18 cellular contexts compared by ENCODE assay signal in the genomic region with DNA sequence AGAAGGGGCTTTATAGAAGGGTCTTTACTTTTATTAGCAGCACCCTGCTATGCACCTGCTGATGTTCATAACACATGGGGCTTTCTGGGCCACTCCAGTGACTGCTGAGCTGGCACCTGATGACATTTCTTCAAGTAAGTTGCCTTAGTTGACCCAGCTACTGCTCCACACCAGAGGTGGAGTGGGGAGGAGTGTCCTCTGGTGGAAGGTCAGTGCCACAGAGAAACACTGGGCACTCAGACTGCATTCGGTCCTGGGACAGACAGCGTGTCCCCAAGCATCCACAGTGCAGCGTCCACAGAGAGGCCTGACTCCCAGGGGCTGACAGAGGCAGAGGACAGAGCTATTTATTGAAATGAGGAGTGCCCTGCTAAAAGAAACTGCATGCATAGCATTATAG.
A peak's percentile ranks its signal among the peaks of the same experiment; 100 is the strongest.
DNase-seq lines count a peak whose midpoint lies in the region; ATAC-seq, FAIRE-seq and TF ChIP-seq lines count a peak whose summit lies in the region.
"Had no signal": no experiment of that assay in that cellular context is flagged by ENCODE, and none has a peak within 500 bp of the region (broad histone marks: within the 10 kb centered on the region; RNA-seq: fewer than 3 reads in every experiment).

No MANE protein-coding gene starts in this region.

- TF ChIP-seq POLR2A in GM12878 (IDR thresholded peaks at IDR 0.05; ENCODE audit: low read depth, low read length): no peak

- BruUV-seq in GM12878 (replicated peaks; lab: Mats Ljungman, UMichigan): no TSS peak

- H3K56ac ChIP-seq in H9 (ENCODE audit: insufficient read length, low read depth, low read length): no peak overlapping the region

- H4K91ac ChIP-seq in H9 (ENCODE audit: insufficient read length, low read depth, low read length): no peak overlapping the region
- peak overlapping the region; percentile 57 for H4K91ac ChIP-seq in neuronal stem cell (ENCODE audit: low read depth, low read length, poor library complexity)

- H4K5ac ChIP-seq in H9 (ENCODE audit: insufficient read length, low read depth, low read length): no peak overlapping the region

- H2AK5ac ChIP-seq in H9 (ENCODE audit: insufficient read length, low read length) (no peak overlapping the region), neuronal stem cell (ENCODE audit: low read depth, low read length) (peak overlapping the region; percentile 78)

- H2BK15ac ChIP-seq in H9 (ENCODE audit: low read depth, low read length) (no peak overlapping the region), neuronal stem cell (ENCODE audit: low read length) (peak overlapping the region; percentile 32)

- H4K8ac ChIP-seq in H9 (replicated peaks; ENCODE audit: insufficient read length, low read depth, low read length) (no peak overlapping the region), neuronal stem cell (ENCODE audit: low read depth, low read length) (no peak overlapping the region)

- H3K9me3 Mint-ChIP-seq in H9: no peaks in the 10 kb centered on the region
- H3K9me3 Mint-ChIP-seq in stimulated activated naive CD8-positive, alpha-beta T cell treated with anti-CD3 and anti-CD28 coated beads, Interleukin-15, amount 100 ng/mL, for 72 hours: no peaks in the 10 kb centered on the region
- H3K9me3 Mint-ChIP-seq: CD4-positive, alpha-beta T cell had no signal

- H3K9me3 ChIP-seq in left ventricle myocardium inferior (replicated peaks) (no peaks in the 10 kb centered on the region), H9 (ENCODE audit: control insufficient read depth, low read depth, low read length) (no peaks in the 10 kb centered on the region), GM12878 (replicated peaks; ENCODE audit: control insufficient read depth, insufficient read depth, low read length) (no peaks in the 10 kb centered on the region), neuronal stem cell (replicated peaks in 1 of 2; ENCODE audit: control insufficient read depth in 2 of 2, insufficient read depth in 1 of 2, low read depth in 1 of 2, low read length in 2 of 2) (no peaks in the 10 kb centered on the region), SJCRH30 (replicated peaks) (no peaks in the 10 kb centered on the region)
- H3K9me3 ChIP-seq: A549, Caco-2 had no signal

- H3K4me1 Mint-ChIP-seq in H9: peaks cover 62 to 82% of the 10 kb centered on the region in 2 experiments
- H3K4me1 Mint-ChIP-seq in stimulated activated naive CD8-positive, alpha-beta T cell treated with anti-CD3 and anti-CD28 coated beads, Interleukin-15, amount 100 ng/mL, for 72 hours: no peaks in the 10 kb centered on the region

- H2BK120ac ChIP-seq in H9 (ENCODE audit: low read depth, low read length, poor library complexity, severe bottlenecking) (no peak overlapping the region), neuronal stem cell (ENCODE audit: low read depth, low read length) (no peak overlapping the region)

- no peak overlapping the region for H3K14ac ChIP-seq in H9 (ENCODE audit: insufficient read depth, low read length)
- H3K14ac ChIP-seq in neuronal stem cell (ENCODE audit: low read length): peak overlapping the region; percentile 72

- H3K27me3 Mint-ChIP-seq in H9 (ENCODE audit: low read depth): no peaks in the 10 kb centered on the region
- no peaks in the 10 kb centered on the region for H3K27me3 Mint-ChIP-seq in stimulated activated naive CD8-positive, alpha-beta T cell treated with anti-CD3 and anti-CD28 coated beads, Interleukin-15, amount 100 ng/mL, for 72 hours

- H3K27ac ChIP-seq in left ventricle myocardium inferior (replicated peaks) (no peak overlapping the region), H9 (ENCODE audit: insufficient read length, low read depth, low read length) (no peak overlapping the region), GM12878 (ENCODE audit: control insufficient read depth, insufficient read depth) (no peak overlapping the region), neuronal stem cell (replicated peaks; ENCODE audit: low read length) (no peak overlapping the region), SJCRH30 (no peak overlapping the region)
- H3K27ac ChIP-seq: 22Rv1, A549, C4-2B, GM23248 had no signal

- H3K27me3 ChIP-seq in left ventricle myocardium inferior (ENCODE audit: low read depth) (peaks cover 4% of the 10 kb centered on the region), H9 (ENCODE audit: insufficient read depth, low read length) (no peaks in the 10 kb centered on the region), GM12878 (replicated peaks in 1 of 2; ENCODE audit: control insufficient read depth in 2 of 2, insufficient read depth in 2 of 2, low read length in 1 of 2) (no peaks in the 10 kb centered on the region), neuronal stem cell (ENCODE audit: control insufficient read depth in 3 of 3, insufficient read depth in 3 of 3, low read depth in 1 of 3, low read length in 3 of 3) (peaks cover 0 to 14% (median 0%) of the 10 kb centered on the region in 3 experiments), SJCRH30 (0 out of 2 replicates have a peak, but pooled peaks cover 8% of the 10 kb centered on the region)

- in situ Hi-C loops in GM12878 (cut with MboI): no loop called here

- H3K4me3 Mint-ChIP-seq in H9: 0 out of 5 replicates have a peak overlapping the region, but pooled peaks of 1 of the 2 experiments have one; percentile 18
- H3K4me3 Mint-ChIP-seq in stimulated activated naive CD8-positive, alpha-beta T cell treated with anti-CD3 and anti-CD28 coated beads, Interleukin-15, amount 100 ng/mL, for 72 hours: no peak overlapping the region
- H3K4me3 Mint-ChIP-seq: CD4-positive, alpha-beta T cell had no signal

- H2BK12ac ChIP-seq in H9 (ENCODE audit: insufficient read length, low read depth, low read length): no peak overlapping the region
- no peak overlapping the region for H2BK12ac ChIP-seq in neuronal stem cell (ENCODE audit: low read length)

- ATAC-seq in Right ventricle myocardium inferior (peak; percentile 44), GM12878 (peak; percentile 44)
- ATAC-seq in stimulated activated naive CD8-positive, alpha-beta T cell treated with anti-CD3 and anti-CD28 coated beads, Interleukin-15, amount 100 ng/mL, for 72 hours: no peak
- ATAC-seq: A549 had no signal

- WGBS in H9 (ENCODE audit: extremely low coverage, insufficient read length, low lambda C conversion rate): no CpG with 5 or more reads among the region's 3 CpGs
- 70% methylated on average over 3 of the region's 3 CpGs for WGBS in GM12878 (ENCODE audit: insufficient coverage, insufficient replicate concordance, low lambda C conversion rate, missing lambda C conversion rate)
- WGBS in neuronal stem cell (ENCODE audit: extremely low coverage in 2 of 2, insufficient read length in 2 of 2, insufficient replicate concordance in 1 of 2), 2 donors: no CpG with 5 or more reads among the region's 3 CpGs

- TF ChIP-seq EP300 in GM12878 (IDR thresholded peaks at IDR 0.05; ENCODE audit: borderline replicate concordance in 1 of 2, control insufficient read depth in 1 of 2, low read depth in 2 of 2, low read length in 2 of 2): no peak

- H2BK20ac ChIP-seq in H9 (ENCODE audit: low read depth, low read length, poor library complexity, severe bottlenecking): no peak overlapping the region

- H3K4ac ChIP-seq in H9 (ENCODE audit: low read depth, low read length): no peak overlapping the region
- H3K4ac ChIP-seq in neuronal stem cell (ENCODE audit: low read length): no peak overlapping the region

- H4K20me1 ChIP-seq in H9 (ENCODE audit: control insufficient read depth, insufficient read depth, insufficient read length) (no peaks in the 10 kb centered on the region), GM12878 (ENCODE audit: control insufficient read depth, insufficient read depth) (no peaks in the 10 kb centered on the region)

- peak; percentile 52 for TF ChIP-seq RAD21 in GM12878 (IDR thresholded peaks at IDR 0.05; ENCODE audit: insufficient read depth, low read depth, low read length)

- H3K4me2 ChIP-seq in H9 (ENCODE audit: insufficient read depth, insufficient read length, low read length) (no peak overlapping the region), GM12878 (ENCODE audit: control insufficient read depth, insufficient read depth) (no peak overlapping the region), neuronal stem cell (ENCODE audit: insufficient read depth, low read length, poor library complexity, severe bottlenecking) (no peak overlapping the region)
- H3K4me2 ChIP-seq: A549 had no signal

- H3K36me3 Mint-ChIP-seq in H9 (ENCODE audit: insufficient read depth in 1 of 3, low read depth in 3 of 3): no peaks in the 10 kb centered on the region

- H3K9ac ChIP-seq in H9 (ENCODE audit: extremely low read depth, insufficient read length, low read length) (no peak overlapping the region), GM12878 (ENCODE audit: control insufficient read depth, insufficient read depth, low read length) (no peak overlapping the region), neuronal stem cell (ENCODE audit: low read depth, low read length, poor library complexity) (no peak overlapping the region)
- H3K9ac ChIP-seq: GM23248 had no signal

- no peak overlapping the region for H3T11ph ChIP-seq in H9 (ENCODE audit: low read length)

- CTCF ChIA-PET in GM12878 (lab: Yijun Ruan, JAX): interaction anchor here (0.7 to 2.9 kb wide), 3 partner anchors 204 to 590 kb away, joined by 3 to 12 read pairs (median 4); no protein-coding TSS in a partner anchor

- H3K23ac ChIP-seq in H9 (ENCODE audit: insufficient read length, low read depth, low read length) (no peak overlapping the region), neuronal stem cell (ENCODE audit: low read depth, low read length, poor library complexity) (no peak overlapping the region)

- intact Hi-C loops in Right ventricle myocardium inferior (cut with DNase I) (no loop called here), left ventricle myocardium inferior (cut with micrococcal nuclease) (no loop called here), GM12878 (cut with micrococcal nuclease; ENCODE audit: unreplicated experiment) (no loop called here)

- H3K4me1 ChIP-seq in left ventricle myocardium inferior (no peaks in the 10 kb centered on the region), H9 (ENCODE audit: insufficient read depth, low read length) (peaks cover 8% of the 10 kb centered on the region; the same call in 1 of the 2 replicates), GM12878 (ENCODE audit: control insufficient read depth, insufficient read depth, low read length) (no peaks in the 10 kb centered on the region), neuronal stem cell (ENCODE audit: control insufficient read depth in 2 of 2, insufficient read depth in 1 of 2, low read depth in 1 of 2, low read length in 2 of 2) (peaks cover 0 to 15% of the 10 kb centered on the region in 2 donors), SJCRH30 (no peaks in the 10 kb centered on the region)
- H3K4me1 ChIP-seq: A549, Caco-2 had no signal

- H3K4me3 ChIP-seq in left ventricle myocardium inferior (no peak overlapping the region), GM12878 (no peak overlapping the region), neuronal stem cell (ENCODE audit: low read length in 2 of 2) (no peak overlapping the region), SJCRH30 (no peak overlapping the region)
- H3K4me3 ChIP-seq: A549, GM23248 had no signal

- POLR2A ChIA-PET in GM12878 (lab: Charles Lee): no interaction called here

- H3K23me2 ChIP-seq in H9 (ENCODE audit: insufficient read length, low read depth, low read length, poor library complexity, severe bottlenecking): no peaks in the 10 kb centered on the region

- DNase-seq in Right ventricle myocardium inferior (ENCODE audit: missing footprints) (no peak), left ventricle myocardium inferior (no peak), H9 (no peak), GM12878 (ENCODE audit: low read depth, low spot score) (no peak), neuronal stem cell (ENCODE audit: low spot score) (no peak), HuH-7 (ENCODE audit: low spot score) (no peak), SJCRH30 (no peak)
- no peak for DNase-seq in stimulated activated naive CD8-positive, alpha-beta T cell treated with anti-CD3 and anti-CD28 coated beads, Interleukin-15, amount 100 ng/mL, for 72 hours
- DNase-seq: AML-193, Caco-2, GDM1, GM23248, H7 had no signal

- RAD21 ChIA-PET in GM12878 (lab: Charles Lee; ENCODE audit: unreplicated experiment): no interaction called here

- H2BK5ac ChIP-seq in H9 (ENCODE audit: insufficient read length, low read length) (no peak overlapping the region), neuronal stem cell (ENCODE audit: low read length) (no peak overlapping the region)

- H3K18ac ChIP-seq in H9 (ENCODE audit: insufficient read length, low read depth, low read length): no peak overlapping the region
- H3K18ac ChIP-seq in neuronal stem cell (ENCODE audit: low read length): peak overlapping the region; percentile 35

- FAIRE-seq in GM12878 (lab: Jason Lieb, UNC): no peak
- FAIRE-seq: A549, D721Med had no signal

- SMC1A ChIA-PET in GM12878 (lab: Charles Lee; ENCODE audit: uncharacterized antibody, unreplicated experiment): no interaction called here

- H3K27ac Mint-ChIP-seq in H9: peak overlapping the region; percentile 40 to 96 (median 57); a peak in 4 of 7 replicates
- no peak overlapping the region for H3K27ac Mint-ChIP-seq in stimulated activated naive CD8-positive, alpha-beta T cell treated with anti-CD3 and anti-CD28 coated beads, Interleukin-15, amount 100 ng/mL, for 72 hours
- H3K27ac Mint-ChIP-seq: CD4-positive, alpha-beta T cell had no signal

- no peak overlapping the region for H2AFZ ChIP-seq in H9 (ENCODE audit: low read length)
- H2AFZ ChIP-seq in GM12878 (ENCODE audit: control insufficient read depth, low read depth, low read length): no peak overlapping the region
- no peak overlapping the region for H2AFZ ChIP-seq in neuronal stem cell (ENCODE audit: low read length)
- H2AFZ ChIP-seq: GM23248 had no signal

- H3K79me1 ChIP-seq in H9 (ENCODE audit: insufficient read depth, low read depth, low read length, poor library complexity, severe bottlenecking) (no peaks in the 10 kb centered on the region), neuronal stem cell (ENCODE audit: low read depth, low read length) (no peaks in the 10 kb centered on the region)

- H3K36me3 ChIP-seq in left ventricle myocardium inferior: no peaks in the 10 kb centered on the region
- no peaks in the 10 kb centered on the region for H3K36me3 ChIP-seq in GM12878 (ENCODE audit: control insufficient read depth in 2 of 2, insufficient read depth in 2 of 2, low read length in 1 of 2)
- no peaks in the 10 kb centered on the region for H3K36me3 ChIP-seq in neuronal stem cell (replicated peaks in 1 of 2; ENCODE audit: control insufficient read depth in 2 of 2, insufficient read depth in 2 of 2, low read length in 2 of 2)
- H3K36me3 ChIP-seq in SJCRH30: no peaks in the 10 kb centered on the region

- H3K79me2 ChIP-seq in H9 (ENCODE audit: insufficient read depth, low read length): no peaks in the 10 kb centered on the region
- no peaks in the 10 kb centered on the region for H3K79me2 ChIP-seq in GM12878 (ENCODE audit: control insufficient read depth, insufficient read depth, low read length)

- TF ChIP-seq CTCF in left ventricle myocardium inferior (IDR thresholded peaks at IDR 0.05; ENCODE audit: borderline replicate concordance): no peak
- no peak for TF ChIP-seq CTCF in H9 (conservative IDR thresholded peaks at IDR 0.05)
- peak in 2 of 3 experiments; percentile 13 to 24; a peak in 1 of 6 replicates for TF ChIP-seq CTCF in GM12878 (IDR thresholded peaks at IDR 0.05 in 2 of 3, conservative IDR thresholded peaks at IDR 0.05 in 1 of 3; ENCODE audit: control insufficient read depth in 2 of 3, extremely low read depth in 1 of 3, insufficient read depth in 1 of 3, low read depth in 3 of 3, low read length in 3 of 3)

Comparison
In these comparisons a context has a peak if more than half of its experiments do, and no peak if none do; other contexts are left out.
1. CTCF ChIP-seq: peak in GM12878 (2 of 3); none in left ventricle myocardium inferior (single experiment) and H9 (single experiment).
2. H3K27ac Mint-ChIP-seq: peak in H9 (3 of 3); none in stimulated activated naive CD8-positive, alpha-beta T cell treated with anti-CD3 and anti-CD28 coated beads, Interleukin-15, amount 100 ng/mL, for 72 hours (0 of 2).